In genomic region chr2:174535083-174535482, GRCh38 we compare ENCODE assay signal across 23 cellular contexts. TPM values are rescaled to one million over a fixed set of nuclear protein-coding genes. Genes with fewer than 3 reads are reported as not detected.
DNase-seq lines count a peak whose midpoint lies in the region; ATAC-seq, FAIRE-seq and TF ChIP-seq lines count a peak whose summit lies in the region.
"Had no signal": no experiment of that assay in that cellular context is flagged by ENCODE, and none has a peak within 500 bp of the region (broad histone marks: within the 10 kb centered on the region; RNA-seq: fewer than 3 reads in every experiment).

No MANE protein-coding gene starts in this region.

- no peak overlapping the region for H3K4me3 ChIP-seq in keratinocyte (ENCODE audit: control insufficient read depth in 2 of 3, extremely low read depth in 1 of 3, insufficient read depth in 2 of 3, low read depth in 1 of 3, low read length in 3 of 3)
- H3K4me3 ChIP-seq: GM23338, K562, SK-N-MC had no signal

- ATAC-seq in GM18511 (IDR thresholded peaks at IDR 0.05; ENCODE audit: unreplicated experiment) (no peak), Right ventricle myocardium inferior (no peak)
- ATAC-seq: GM23338, K562 had no signal

- in situ Hi-C loops in ACHN (cut with HindIII; ENCODE audit: low pct_ligation_motif_present, low pct_unique_long_range_greater_than_20kb, low sequenced_read_pairs): no loop called here

- no peak for TF ChIP-seq CTCF in keratinocyte (optimal IDR thresholded peaks at IDR 0.05 in 1 of 3, IDR thresholded peaks at IDR 0.05 in 1 of 3, conservative IDR thresholded peaks at IDR 0.05 in 1 of 3; ENCODE audit: extremely low read depth in 1 of 3, insufficient read depth in 2 of 3, low read length in 3 of 3)
- TF ChIP-seq CTCF in type B pancreatic cell (conservative IDR thresholded peaks at IDR 0.05): no peak

- dilution Hi-C loops in keratinocyte (cut with MboI; ENCODE audit: extremely low pct_ligation_motif_present, low sequenced_read_pairs): no loop called here

- H2AFZ ChIP-seq in keratinocyte (ENCODE audit: control insufficient read depth, low read length): peak overlapping the region; percentile 86

- no peaks in the 10 kb centered on the region for H3K9me3 Mint-ChIP-seq in type B pancreatic cell
- H3K9me3 Mint-ChIP-seq: GM23338, H9 had no signal

- H3K27ac ChIP-seq in keratinocyte (ENCODE audit: control insufficient read depth, insufficient read depth, low read length): peak overlapping the region; percentile 54
- H3K27ac ChIP-seq: 22Rv1, SK-N-MC had no signal

- peak; percentile 76 for DNase-seq in NCI-H2171 treated with DMSO at 0.1 percent for 48 hours (lab: John Stamatoyannopoulos, UW)
- no peak for DNase-seq in NCI-H2171 (lab: John Stamatoyannopoulos, UW)
- DNase-seq in amniotic epithelial cell (ENCODE audit: low read depth): peak; percentile 20
- no peak for DNase-seq in keratinocyte (ENCODE audit: low read depth, low spot score)
- DNase-seq in type B pancreatic cell (ENCODE audit: extremely low spot score, unreplicated experiment): no peak
- no peak for DNase-seq in ACHN
- no peak for DNase-seq in Right ventricle myocardium inferior (ENCODE audit: missing footprints)
- DNase-seq: Calu3; DND-41; H9; Kasumi-1; NCI-H187; NCI-H446; NCI-H526; NK-92 treated with Interleukin-12 subunit alpha and Interleukin-12 subunit beta, amount 100 ng/mL, for 24 hours; RPMI8226; SHP77 had no signal

- peaks cover 37% of the 10 kb centered on the region for H3K4me1 ChIP-seq in keratinocyte (ENCODE audit: control insufficient read depth, extremely low read depth, insufficient read depth, low read length)

- no peaks in the 10 kb centered on the region for H3K4me1 Mint-ChIP-seq in type B pancreatic cell (ENCODE audit: unreplicated experiment)
- H3K4me1 Mint-ChIP-seq: GM23338 had no signal

- no peaks in the 10 kb centered on the region for H3K27me3 Mint-ChIP-seq in type B pancreatic cell

- H3K27ac Mint-ChIP-seq in type B pancreatic cell: peak overlapping the region; percentile 48
- H3K27ac Mint-ChIP-seq: GM23338, H9 had no signal

- peak overlapping the region; percentile 76 for H3K4me2 ChIP-seq in keratinocyte (ENCODE audit: control insufficient read depth, extremely low read depth, insufficient read depth, low read depth, low read length)
- H3K4me2 ChIP-seq: GM23338 had no signal

- H3K79me2 ChIP-seq in keratinocyte (ENCODE audit: control insufficient read depth, insufficient read depth, low read length): no peaks in the 10 kb centered on the region

- H3K9me3 ChIP-seq in keratinocyte (ENCODE audit: control insufficient read depth, low read depth, low read length): no peaks in the 10 kb centered on the region

- intact Hi-C loops in Right ventricle myocardium inferior (cut with DNase I): no loop called here

- peak overlapping the region; percentile 8 for H3K9ac ChIP-seq in keratinocyte (ENCODE audit: control insufficient read depth, extremely low read depth, insufficient read depth, low read length)

- H3K36me3 Mint-ChIP-seq in type B pancreatic cell: no peaks in the 10 kb centered on the region

- H4K20me1 ChIP-seq in keratinocyte (ENCODE audit: control insufficient read depth, extremely low read depth, insufficient read depth, low read length): no peaks in the 10 kb centered on the region

- no peak overlapping the region for H3K4me3 Mint-ChIP-seq in type B pancreatic cell
- H3K4me3 Mint-ChIP-seq: GM23338, H9 had no signal

- H3K27me3 ChIP-seq in keratinocyte (ENCODE audit: control insufficient read depth, extremely low read depth, insufficient read depth, low read length): no peaks in the 10 kb centered on the region

- no peaks in the 10 kb centered on the region for H3K9me1 ChIP-seq in keratinocyte (ENCODE audit: control insufficient read depth, extremely low read depth, insufficient read depth, low read length)

- no peak for FAIRE-seq in keratinocyte (lab: Jason Lieb, UNC)
- FAIRE-seq: HTR-8/SVneo, K562 had no signal

- H3K36me3 ChIP-seq in keratinocyte (ENCODE audit: control insufficient read depth in 2 of 2, extremely low read depth in 1 of 2, insufficient read depth in 2 of 2, low read length in 2 of 2): no peaks in the 10 kb centered on the region

RNA-seq across cellular contexts. Expression of gene GPR155, which starts 48.3 kb away (rescaled TPM):
- polyA plus RNA-seq in keratinocyte: 9.7 to 22.0 TPM (median 15.7 TPM) in 3 replicates
- polyA plus RNA-seq in keratinocyte (2011; ENCODE audit: low read depth): 4.2 TPM
- 3.7 and 7.0 TPM in 2 replicates for polyA plus RNA-seq in keratinocyte (2011; cell fraction: cytosol; rRNA removed)
- 26.6 and 26.9 TPM in 2 replicates for polyA plus RNA-seq in keratinocyte (2011; cell fraction: nucleus; rRNA removed)
- 2.8 and 6.6 TPM in 2 replicates for polyA plus RNA-seq in keratinocyte (2012; ENCODE audit: low replicate concordance)
- 16.0 to 26.5 TPM (median 23.1 TPM) in 3 replicates for polyA minus RNA-seq in keratinocyte
- 21.7 TPM for polyA minus RNA-seq in keratinocyte (2011; cell fraction: cytosol; rRNA and poly(A)+ RNA removed)
- polyA minus RNA-seq in keratinocyte (2011; cell fraction: nucleus; rRNA and poly(A)+ RNA removed): 21.0 and 44.7 TPM in 2 replicates
- total RNA-seq in type B pancreatic cell (ENCODE audit: low replicate concordance) (1.6 and 6.2 TPM in 2 replicates), Right ventricle myocardium inferior (14.0 TPM)

Comparison
In these comparisons a context has a peak if more than half of its experiments do, and no peak if none do; other contexts are left out.
1. DNase-seq: peak in NCI-H2171 treated with DMSO at 0.1 percent for 48 hours (single experiment) and amniotic epithelial cell (single experiment); none in NCI-H2171 (single experiment), keratinocyte (single experiment), type B pancreatic cell (single experiment), ACHN (single experiment) and Right ventricle myocardium inferior (single experiment).